1 cellular context compared by ENCODE assay signal in genomic region chr12:48107252-48107613, GRCh38.
TF ChIP-seq lines count a peak whose summit lies in the region.

No MANE protein-coding gene starts in this region.

TF ChIP-seq in GM23338, 12 proteins besides CTCF, POLR2A, EP300 and RAD21 (continued from another document):
- no peak for TF ChIP-seq ZNF462 (CRISPR knock-in tag; IDR thresholded peaks at IDR 0.05)
- TF ChIP-seq EZH2 (IDR thresholded peaks at IDR 0.05; ENCODE audit: low read depth, unreplicated experiment) = no peak
- no peak for TF ChIP-seq CREB1 (CRISPR knock-in tag; IDR thresholded peaks at IDR 0.05; ENCODE audit: low read depth)
- TF ChIP-seq EZH2phosphoT487 (IDR thresholded peaks at IDR 0.05; ENCODE audit: unreplicated experiment) = no peak
- no peak for TF ChIP-seq ZNF114 (CRISPR knock-in tag; IDR thresholded peaks at IDR 0.05)
- no peak for TF ChIP-seq POLR2AphosphoS5 (IDR thresholded peaks at IDR 0.05; ENCODE audit: low read depth)
- TF ChIP-seq STAT1 (IDR thresholded peaks at IDR 0.05; ENCODE audit: unreplicated experiment) = no peak
